In genomic region chr17:48310748-48311213, GRCh38 we compare ENCODE assay signal across 18 cellular contexts.
A peak's percentile ranks its signal among the peaks of the same experiment; 100 is the strongest.
DNase-seq lines count a peak whose midpoint lies in the region; ATAC-seq and TF ChIP-seq lines count a peak whose summit lies in the region.
"Had no signal": no experiment of that assay in that cellular context is flagged by ENCODE, and none has a peak within 500 bp of the region (broad histone marks: within the 10 kb centered on the region; RNA-seq: fewer than 3 reads in every experiment).

No MANE protein-coding gene starts in this region.

- H3K9me3 ChIP-seq in HUES6 (ENCODE audit: control insufficient read depth, insufficient read depth, low read depth, low read length) = no peaks in the 10 kb centered on the region

- ATAC-seq in GM21515 (IDR thresholded peaks at IDR 0.05; ENCODE audit: unreplicated experiment) = no peak
- ATAC-seq: left ventricle myocardium superior had no signal

- no peak overlapping the region for H3K9ac ChIP-seq in HUES6 (ENCODE audit: low read length)

- H3K27me3 Mint-ChIP-seq in brain (peaks cover 53% of the 10 kb centered on the region), progenitor cell of endocrine pancreas (no peaks in the 10 kb centered on the region)
- H3K27me3 Mint-ChIP-seq: activated naive CD8-positive, alpha-beta T cell treated with anti-CD3 and anti-CD28 coated beads for 36 hours; CD4-positive, alpha-beta memory T cell; stimulated activated naive CD8-positive, alpha-beta T cell treated with anti-CD3 and anti-CD28 coated beads, Interleukin-15, Interleukin-2, amounts not matched to agents 100 ng/mL and 50 ng/mL, for 24 hours had no signal

- peak overlapping the region; percentile 9 for H3K4me3 ChIP-seq in HUES6 (ENCODE audit: low read depth, low read length)
- H3K4me3 ChIP-seq: coronary artery had no signal

- TF ChIP-seq CTCF in brain (conservative IDR thresholded peaks at IDR 0.05) (no peak), progenitor cell of endocrine pancreas (IDR thresholded peaks at IDR 0.05; ENCODE audit: unreplicated experiment) (no peak)

- no peaks in the 10 kb centered on the region for H3K36me3 Mint-ChIP-seq in brain
- no peaks in the 10 kb centered on the region for H3K36me3 Mint-ChIP-seq in progenitor cell of endocrine pancreas (ENCODE audit: insufficient read depth)

- intact Hi-C loops in posterior vena cava (cut with DNase I) = no loop called here

- H3K4me1 ChIP-seq in HUES6 (ENCODE audit: control insufficient read depth, insufficient read depth, low read length) = peaks cover 6% of the 10 kb centered on the region; the same call in 1 of the 2 replicates

- DNase-seq in NCI-H2171 (lab: John Stamatoyannopoulos, UW) = peak; percentile 81
- DNase-seq in progenitor cell of endocrine pancreas (ENCODE audit: low spot score, unreplicated experiment) = peak; percentile 49
- no peak for DNase-seq in stimulated activated CD4-positive, alpha-beta T cell treated with anti-CD3 and anti-CD28 coated beads, Interleukin-2, amount 100 ng/mL, for 24 hours
- no peak for DNase-seq in posterior vena cava (ENCODE audit: low spot score)
- DNase-seq in stimulated activated CD4-positive, alpha-beta T cell treated with anti-CD3 and anti-CD28 coated beads, Interleukin-4, amount 100 ng/mL, for 1 hour = no peak
- DNase-seq: activated naive CD8-positive, alpha-beta T cell treated with anti-CD3 and anti-CD28 coated beads for 36 hours; CD4-positive, alpha-beta memory T cell; foreskin fibroblast; HCEC 1CT; left ventricle myocardium superior; nucleus accumbens; OCI-M1; stimulated activated CD4-positive, alpha-beta T cell treated with anti-CD3 and anti-CD28 coated beads, Interleukin-1b, Interleukin-23, amount 100 ng/mL, for 48 hours had no signal

- H3K27me3 ChIP-seq in HUES6 (ENCODE audit: control insufficient read depth, insufficient read depth, low read length) = peaks cover 21% of the 10 kb centered on the region

- no peaks in the 10 kb centered on the region for H3K36me3 ChIP-seq in HUES6 (ENCODE audit: control insufficient read depth, insufficient read depth, low read length)

- peak overlapping the region in 1 of 5 experiments; percentile 67 for H3K27ac Mint-ChIP-seq in brain
- peak overlapping the region; percentile 92 for H3K27ac Mint-ChIP-seq in progenitor cell of endocrine pancreas
- H3K27ac Mint-ChIP-seq: activated naive CD8-positive, alpha-beta T cell treated with anti-CD3 and anti-CD28 coated beads for 36 hours; stimulated activated naive CD8-positive, alpha-beta T cell treated with anti-CD3 and anti-CD28 coated beads, Interleukin-15, Interleukin-2, amounts not matched to agents 100 ng/mL and 50 ng/mL, for 24 hours had no signal

- H3K27ac ChIP-seq in HUES6 (ENCODE audit: low read depth, low read length) = no peak overlapping the region
- H3K27ac ChIP-seq: coronary artery had no signal

- no peaks in the 10 kb centered on the region for H3K9me3 Mint-ChIP-seq in brain
- no peaks in the 10 kb centered on the region for H3K9me3 Mint-ChIP-seq in progenitor cell of endocrine pancreas (ENCODE audit: low read depth)
- H3K9me3 Mint-ChIP-seq: activated naive CD8-positive, alpha-beta T cell treated with anti-CD3 and anti-CD28 coated beads for 36 hours; CD4-positive, alpha-beta memory T cell; stimulated activated naive CD8-positive, alpha-beta T cell treated with anti-CD3 and anti-CD28 coated beads, Interleukin-15, Interleukin-2, amounts not matched to agents 100 ng/mL and 50 ng/mL, for 24 hours had no signal

- H3K4me1 Mint-ChIP-seq in brain (peaks cover 14% of the 10 kb centered on the region), progenitor cell of endocrine pancreas (ENCODE audit: low read depth) (peaks cover 61% of the 10 kb centered on the region)

- H3K4me3 Mint-ChIP-seq in brain (peak overlapping the region in 4 of 5 experiments; percentile 32 to 70 (median 55)), progenitor cell of endocrine pancreas (ENCODE audit: low read depth) (peak overlapping the region; percentile 48)
- H3K4me3 Mint-ChIP-seq: activated naive CD8-positive, alpha-beta T cell treated with anti-CD3 and anti-CD28 coated beads for 36 hours; CD4-positive, alpha-beta memory T cell; stimulated activated naive CD8-positive, alpha-beta T cell treated with anti-CD3 and anti-CD28 coated beads, Interleukin-15, Interleukin-2, amounts not matched to agents 100 ng/mL and 50 ng/mL, for 24 hours had no signal

Comparison
In these comparisons a context has a peak if more than half of its experiments do, and no peak if none do; other contexts are left out.
1. DNase-seq: peak in NCI-H2171 (single experiment) and progenitor cell of endocrine pancreas (single experiment); none in stimulated activated CD4-positive, alpha-beta T cell treated with anti-CD3 and anti-CD28 coated beads, Interleukin-2, amount 100 ng/mL, for 24 hours (0 of 2), posterior vena cava (single experiment) and stimulated activated CD4-positive, alpha-beta T cell treated with anti-CD3 and anti-CD28 coated beads, Interleukin-4, amount 100 ng/mL, for 1 hour (single experiment).